ENCODE assay signal across 8 cellular contexts in the genomic region with DNA sequence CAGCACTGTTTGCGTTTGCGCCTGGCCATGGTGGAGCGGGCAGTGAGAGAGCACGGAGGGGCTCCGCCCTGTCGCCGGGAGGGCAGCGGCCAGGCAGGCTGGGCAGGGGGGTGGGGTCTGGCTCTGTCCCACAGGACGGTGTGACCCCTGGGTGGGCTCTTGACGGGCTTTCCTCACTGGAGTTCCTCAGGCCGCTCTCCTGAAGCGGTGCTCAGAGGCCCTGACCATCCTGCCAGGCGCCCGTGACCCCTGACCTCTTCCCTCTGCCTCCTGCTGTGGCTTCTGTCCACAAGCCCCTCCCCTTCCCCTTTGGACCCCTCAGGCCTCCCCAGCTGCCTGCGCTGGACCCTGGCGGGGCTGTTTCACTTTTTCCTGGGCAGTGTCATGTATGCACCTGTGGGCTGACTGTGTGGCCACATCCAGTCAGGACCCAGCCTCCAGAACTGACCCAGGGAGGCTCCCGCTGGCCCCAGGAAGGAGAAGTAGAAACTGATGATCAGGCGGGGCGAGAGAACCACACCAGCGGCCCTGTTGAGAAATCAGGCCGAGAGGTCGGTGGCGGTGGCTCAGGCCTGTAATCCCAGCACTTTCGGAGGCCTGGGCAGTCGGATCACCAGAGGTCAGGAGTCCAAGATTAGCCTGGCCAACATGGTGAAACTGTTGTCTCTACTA. TPM values are rescaled to one million over a fixed set of nuclear protein-coding genes. Genes with fewer than 3 reads are reported as not detected.
DNase-seq lines count a peak whose midpoint lies in the region; ATAC-seq and TF ChIP-seq lines count a peak whose summit lies in the region.

No MANE protein-coding gene starts in this region.

- peak overlapping the region; percentile 88 for H3K4me2 ChIP-seq in fibroblast of lung (ENCODE audit: extremely low read depth, insufficient read depth, low read length)

- H3K36me3 ChIP-seq in SK-N-MC (ENCODE audit: insufficient read depth, low read length): peaks cover 14% of the 10 kb centered on the region; the same call in 1 of the 2 replicates
- H3K36me3 ChIP-seq in fibroblast of lung (ENCODE audit: control insufficient read depth, insufficient read depth, low read length): peaks cover 27% of the 10 kb centered on the region

- H3K27me3 ChIP-seq in fibroblast of lung (ENCODE audit: control insufficient read depth, insufficient read depth, low read length): no peaks in the 10 kb centered on the region

- H3K9me3 ChIP-seq in SK-N-MC (ENCODE audit: low read depth, low read length): no peaks in the 10 kb centered on the region
- no peaks in the 10 kb centered on the region for H3K9me3 ChIP-seq in fibroblast of lung (ENCODE audit: control insufficient read depth, insufficient read depth, low read depth, low read length)

- no peaks in the 10 kb centered on the region for H3K9me3 Mint-ChIP-seq in osteocyte (ENCODE audit: unreplicated experiment)

- H3K9ac ChIP-seq in SK-N-MC (ENCODE audit: insufficient read length) (peak overlapping the region; percentile 81), fibroblast of lung (ENCODE audit: insufficient read depth, low read length) (peak overlapping the region; percentile 80)

- DNase-seq in GM12864 (ENCODE audit: low read depth) (no peak), SK-N-MC (ENCODE audit: low read depth, low spot score) (no peak), fibroblast of lung (ENCODE audit: low read depth in 2 of 2) (peak in 1 of 2 donors; percentile 39), osteocyte (ENCODE audit: extremely low spot score, unreplicated experiment) (no peak), SK-N-DZ (ENCODE audit: low spot score) (no peak), NCI-H2196 (lab: John Stamatoyannopoulos, UW; ENCODE audit: unreplicated experiment) (no peak), glomerular visceral epithelial cell (ENCODE audit: extremely low spot score) (no peak), omental fat pad (ENCODE audit: low spot score) (no peak)

- no peak overlapping the region for H2AFZ ChIP-seq in fibroblast of lung (ENCODE audit: low read length)

- H3K4me1 ChIP-seq in fibroblast of lung (ENCODE audit: control insufficient read depth, extremely low read depth, insufficient read depth, low read length): no peaks in the 10 kb centered on the region

- H4K20me1 ChIP-seq in fibroblast of lung (ENCODE audit: control insufficient read depth, extremely low read depth, insufficient read depth, low read length): no peaks in the 10 kb centered on the region

- peaks cover 23% of the 10 kb centered on the region for H3K4me1 Mint-ChIP-seq in osteocyte (ENCODE audit: unreplicated experiment)

- no peaks in the 10 kb centered on the region for H3K27me3 Mint-ChIP-seq in osteocyte (ENCODE audit: unreplicated experiment)

- H3K4me3 ChIP-seq in GM12864 (ENCODE audit: low read depth, low read length) (peak overlapping the region; percentile 90), SK-N-MC (peak overlapping the region; percentile 91), fibroblast of lung (replicated peaks in 1 of 4; ENCODE audit: control extremely low read depth in 1 of 4, insufficient read depth in 1 of 4, low read depth in 3 of 4, low read length in 4 of 4) (peak overlapping the region; percentile 66 to 86 (median 80))

- H3K27ac ChIP-seq in SK-N-MC: no peak overlapping the region
- H3K27ac ChIP-seq in fibroblast of lung (ENCODE audit: insufficient read depth, low read length): peak overlapping the region; percentile 68

- TF ChIP-seq CTCF in GM12864 (IDR thresholded peaks at IDR 0.05; ENCODE audit: low read depth, low read length, missing control alignments) (no peak), fibroblast of lung (conservative IDR thresholded peaks at IDR 0.05 in 1 of 2, IDR thresholded peaks at IDR 0.05 in 1 of 2; ENCODE audit: low read depth in 1 of 2, low read length in 2 of 2) (no peak), osteocyte (IDR thresholded peaks at IDR 0.05) (no peak), omental fat pad (IDR thresholded peaks at IDR 0.05) (no peak)

- H3K4me3 Mint-ChIP-seq in osteocyte (ENCODE audit: unreplicated experiment): peak overlapping the region; percentile 81

- no peak for ATAC-seq in omental fat pad (ENCODE audit: low FRiP score)

- H3K36me3 Mint-ChIP-seq in osteocyte (ENCODE audit: unreplicated experiment): peaks cover 8% of the 10 kb centered on the region

- peaks cover 26% of the 10 kb centered on the region for H3K79me2 ChIP-seq in fibroblast of lung (ENCODE audit: control insufficient read depth, insufficient read depth, low read length)

- H3K27ac Mint-ChIP-seq in osteocyte (ENCODE audit: unreplicated experiment): peak overlapping the region; percentile 65

RNA-seq across cellular contexts. Expression of a gene that starts 1.2 kb away (rescaled TPM):
- total RNA-seq in fibroblast of lung (30.8 and 34.0 TPM in 2 replicates), osteocyte (47.2 and 48.9 TPM in 2 replicates), omental fat pad (10 to 100 TPM; 34.0 to 84.2 (median 52.8) TPM)
- polyA plus RNA-seq in fibroblast of lung: 19.7 and 25.9 TPM in 2 replicates
- polyA plus RNA-seq in fibroblast of lung (2012): 29.3 and 39.7 TPM in 2 replicates
- polyA minus RNA-seq in fibroblast of lung (ENCODE audit: low replicate concordance): 7.3 and 8.1 TPM in 2 replicates
- polyA plus RNA-seq in SK-N-DZ (2014; cell fraction: cytosol; rRNA removed): 26.0 and 50.0 TPM in 2 replicates
- polyA plus RNA-seq in SK-N-DZ (2014; cell fraction: nucleus; rRNA removed): 40.1 and 56.7 TPM in 2 replicates

RNA-seq across cellular contexts. Expression of a gene that starts 9.6 kb away (rescaled TPM):
- 18.5 and 20.3 TPM in 2 replicates for total RNA-seq in fibroblast of lung
- polyA plus RNA-seq in fibroblast of lung: 13.1 and 15.2 TPM in 2 replicates
- 12.6 and 17.4 TPM in 2 replicates for polyA plus RNA-seq in fibroblast of lung (2012)
- 4.7 and 17.0 TPM in 2 replicates for polyA minus RNA-seq in fibroblast of lung (ENCODE audit: low replicate concordance)
- total RNA-seq in osteocyte: 11.2 and 11.4 TPM in 2 replicates
- polyA plus RNA-seq in SK-N-DZ (2014; cell fraction: cytosol; rRNA removed): 32.5 and 36.2 TPM in 2 replicates
- polyA plus RNA-seq in SK-N-DZ (2014; cell fraction: nucleus; rRNA removed): 38.2 and 42.4 TPM in 2 replicates
- total RNA-seq in omental fat pad: 10 to 100 TPM in 2 of 4 donors, 1 to 10 TPM in 2; 8.0 to 10.4 (median 9.1) TPM

RNA-seq across cellular contexts. Expression of a gene that starts 11.0 kb away (rescaled TPM):
- total RNA-seq in fibroblast of lung: 0.17 and 1.3 TPM in 2 replicates
- 0.17 and 0.59 TPM in 2 replicates for polyA plus RNA-seq in fibroblast of lung
- polyA plus RNA-seq in fibroblast of lung (2012): 0.49 and 1.3 TPM in 2 replicates
- polyA minus RNA-seq in fibroblast of lung (ENCODE audit: low replicate concordance): not detected in 2 replicates
- total RNA-seq in osteocyte: 1.7 and 1.8 TPM in 2 replicates
- polyA plus RNA-seq in SK-N-DZ (2014; cell fraction: cytosol; rRNA removed): 0.80 and 4.1 TPM in 2 replicates
- 27.0 and 28.9 TPM in 2 replicates for polyA plus RNA-seq in SK-N-DZ (2014; cell fraction: nucleus; rRNA removed)
- 1 to 10 TPM; 2.3 to 6.3 (median 3.6) TPM for total RNA-seq in omental fat pad

RNA-seq across cellular contexts. Expression of a gene that starts 55.8 kb away (rescaled TPM):
- total RNA-seq in fibroblast of lung (13.7 and 15.2 TPM in 2 replicates), osteocyte (12.2 and 12.8 TPM in 2 replicates), omental fat pad (1 to 10 TPM; 6.1 to 7.7 (median 6.3) TPM)
- polyA plus RNA-seq in fibroblast of lung: 9.8 and 11.1 TPM in 2 replicates
- 8.3 and 8.9 TPM in 2 replicates for polyA plus RNA-seq in fibroblast of lung (2012)
- polyA minus RNA-seq in fibroblast of lung (ENCODE audit: low replicate concordance): 0.89 and 0.94 TPM in 2 replicates
- 17.7 and 18.7 TPM in 2 replicates for polyA plus RNA-seq in SK-N-DZ (2014; cell fraction: cytosol; rRNA removed)
- polyA plus RNA-seq in SK-N-DZ (2014; cell fraction: nucleus; rRNA removed): 12.5 and 14.3 TPM in 2 replicates
